ENCODE assay signal across 8 cellular contexts in genomic region chr4:153222162-153222789, GRCh38. TPM values are rescaled to one million over a fixed set of nuclear protein-coding genes. Genes with fewer than 3 reads are reported as not detected.
DNase-seq lines count a peak whose midpoint lies in the region; ATAC-seq and TF ChIP-seq lines count a peak whose summit lies in the region.

No MANE protein-coding gene starts in this region.

- H3K27me3 ChIP-seq in colonic mucosa (no peaks in the 10 kb centered on the region), spleen (replicated peaks in 1 of 7) (peaks cover 0 to 22% (median 0%) of the 10 kb centered on the region in 7 donors)

- peak; percentile 7 for ATAC-seq in GM19351 (IDR thresholded peaks at IDR 0.05; ENCODE audit: unreplicated experiment)

- H3K36me3 ChIP-seq in colonic mucosa (no peaks in the 10 kb centered on the region), spleen (no peaks in the 10 kb centered on the region)

- H3K4me3 ChIP-seq in colonic mucosa, result peak overlapping the region; percentile 47
- H3K4me3 ChIP-seq in spleen, result peak overlapping the region; percentile 45 to 80 (median 58)

- H3K27ac ChIP-seq in colonic mucosa, result peak overlapping the region; percentile 88
- H3K27ac ChIP-seq in spleen, result peak overlapping the region; percentile 62 to 88 (median 82)

- peak; percentile 60 for DNase-seq in CD1c-positive myeloid dendritic cell (ENCODE audit: extremely low spot score)
- peak; percentile 60 for DNase-seq in HK-2 (ENCODE audit: unreplicated experiment)
- DNase-seq in T-helper 9 cell, result peak; percentile 4
- DNase-seq in colonic mucosa, result peak; percentile 77
- peak; percentile 73 for DNase-seq in kidney glomerular epithelial cell (lab: John Stamatoyannopoulos, UW)
- no peak for DNase-seq in spleen
- DNase-seq in SKM-1 (lab: John Stamatoyannopoulos, UW; ENCODE audit: unreplicated experiment), result no peak

- H3K4me1 ChIP-seq in colonic mucosa (no peaks in the 10 kb centered on the region), spleen (peaks cover 7 to 64% (median 24%) of the 10 kb centered on the region in 6 donors)

- TF ChIP-seq POLR2A in spleen (IDR thresholded peaks at IDR 0.05), result no peak

- intact Hi-C loops in colonic mucosa (cut with DNase I) (no loop called here), spleen (cut with DNase I; ENCODE audit: low total_unique reads) (loop anchor here (10.0 kb wide), 1 partner anchor 93 kb away; no protein-coding TSS in a partner anchor)

- TF ChIP-seq CTCF in colonic mucosa (IDR thresholded peaks at IDR 0.05), result no peak
- TF ChIP-seq CTCF in spleen (IDR thresholded peaks at IDR 0.05 in 8 of 11, conservative IDR thresholded peaks at IDR 0.05 in 3 of 11), result no peak

- H3K9me3 ChIP-seq in colonic mucosa (no peaks in the 10 kb centered on the region), spleen (peaks cover 0 to 10% (median 0%) of the 10 kb centered on the region in 8 donors)

- H3K9ac ChIP-seq in colonic mucosa (ENCODE audit: low read depth in 2 of 2, low read length in 2 of 2), result peak overlapping the region; percentile 68 to 90

- whole genome bisulfite sequencing in spleen, 5 donors, result 3 to 4% (median 3%) methylated on average over 28 of the region's 28 CpGs

RNA-seq across cellular contexts. Expression of gene TRIM2, which starts 18.0 kb away (rescaled TPM):
- total RNA-seq in colonic mucosa, result 100 to 1,000 TPM; 120 to 151 TPM
- total RNA-seq in spleen, result 10 to 100 TPM; 28.1 to 77.9 (median 59.1) TPM
- polyA plus RNA-seq in spleen, result 10 to 100 TPM in 1 of 3 donors, 1 to 10 TPM in 2; 3.2 to 13.3 (median 4.7) TPM

Comparison
In these comparisons a context has a peak if more than half of its experiments do, and no peak if none do; other contexts are left out.
1. DNase-seq: peak in CD1c-positive myeloid dendritic cell (single experiment), HK-2 (single experiment), T-helper 9 cell (single experiment), colonic mucosa (single experiment) and kidney glomerular epithelial cell (single experiment); none in spleen (single experiment) and SKM-1 (single experiment).